In genomic region chr17:29591737-29592624, GRCh38 we compare ENCODE assay signal across 8 cellular contexts. TPM values are rescaled to one million over a fixed set of nuclear protein-coding genes. Genes with fewer than 3 reads are reported as not detected.
DNase-seq lines count a peak whose midpoint lies in the region; ATAC-seq and TF ChIP-seq lines count a peak whose summit lies in the region.

No MANE protein-coding gene starts in this region.

- no peak overlapping the region for H3K18ac ChIP-seq in trophoblast cell (ENCODE audit: low read length)

- no peak overlapping the region for H2AK5ac ChIP-seq in trophoblast cell (ENCODE audit: low read length)

- H3K4me1 Mint-ChIP-seq in activated naive CD8-positive, alpha-beta T cell treated with anti-CD3 and anti-CD28 coated beads, Interleukin-2, amount 50 U/mL, for 24 hours = peaks cover 51% of the 10 kb centered on the region

- no peak overlapping the region for H4K12ac ChIP-seq in trophoblast cell (ENCODE audit: low read depth, low read length)

- no peak overlapping the region for H3K4me3 ChIP-seq in GM12875 (ENCODE audit: low read depth, low read length)
- peak overlapping the region; percentile 56 for H3K4me3 ChIP-seq in trophoblast cell (ENCODE audit: low read depth, low read length)
- peak overlapping the region; percentile 60 for H3K4me3 ChIP-seq in upper lobe of right lung

- intact Hi-C loops in cardiac septum (cut with DNase I) (no loop called here), upper lobe of right lung (cut with DNase I) (no loop called here)

- peak overlapping the region; percentile 89 for H3K4me2 ChIP-seq in trophoblast cell (ENCODE audit: low read length)

- peak overlapping the region; percentile 39 for H4K8ac ChIP-seq in trophoblast cell (ENCODE audit: low read depth, low read length)

- DNase-seq in NCI-H1417 treated with DMSO at 0.1 percent for 48 hours (lab: John Stamatoyannopoulos, UW) = peak; percentile 56
- peak; percentile 47 to 75 for DNase-seq in SW 1271 (lab: John Stamatoyannopoulos, UW)
- peak; percentile 92 for DNase-seq in activated naive CD8-positive, alpha-beta T cell treated with anti-CD3 and anti-CD28 coated beads, Interleukin-2, amount 50 U/mL, for 24 hours
- peak; percentile 93 for DNase-seq in cardiac septum (ENCODE audit: low spot score)
- DNase-seq in trophoblast cell = peak; percentile 69 to 86
- DNase-seq in upper lobe of right lung = peak; percentile 93

- H3K4ac ChIP-seq in trophoblast cell (ENCODE audit: low read depth, low read length) = no peak overlapping the region

- H2BK120ac ChIP-seq in trophoblast cell (ENCODE audit: insufficient read depth, low read length, poor library complexity) = no peak overlapping the region

- H3K27ac ChIP-seq in trophoblast cell (ENCODE audit: low read depth, low read length) (no peak overlapping the region), upper lobe of right lung (peak overlapping the region; percentile 61)

- H3K79me1 ChIP-seq in trophoblast cell (ENCODE audit: low read length) = peaks cover 7% of the 10 kb centered on the region

- H3K4me3 Mint-ChIP-seq in activated naive CD8-positive, alpha-beta T cell treated with anti-CD3 and anti-CD28 coated beads, Interleukin-2, amount 50 U/mL, for 24 hours = peak overlapping the region; percentile 71

- H3K9ac ChIP-seq in trophoblast cell (ENCODE audit: low read length) = no peak overlapping the region

- H3K23ac ChIP-seq in trophoblast cell (ENCODE audit: low read length) = no peak overlapping the region

- H2AFZ ChIP-seq in trophoblast cell (ENCODE audit: insufficient read depth, low read length, poor library complexity) = peak overlapping the region; percentile 48

- peaks cover 9% of the 10 kb centered on the region for H3K79me2 ChIP-seq in trophoblast cell (ENCODE audit: control insufficient read depth, insufficient read depth, low read length, poor library complexity)

- ATAC-seq in activated naive CD8-positive, alpha-beta T cell treated with anti-CD3 and anti-CD28 coated beads, Interleukin-2, amount 50 U/mL, for 24 hours = peak; percentile 42
- ATAC-seq in upper lobe of right lung (peak; percentile 80), HG03439 (IDR thresholded peaks at IDR 0.05; ENCODE audit: unreplicated experiment) (no peak)

- H4K91ac ChIP-seq in trophoblast cell (ENCODE audit: low read depth, low read length) = no peak overlapping the region

- H3K27me3 ChIP-seq in trophoblast cell (ENCODE audit: insufficient read depth, low read length) (peaks cover 9% of the 10 kb centered on the region), upper lobe of right lung (no peaks in the 10 kb centered on the region)

- H2BK12ac ChIP-seq in trophoblast cell (ENCODE audit: low read length) = no peak overlapping the region

- H2BK5ac ChIP-seq in trophoblast cell (ENCODE audit: low read depth, low read length, poor library complexity) = no peak overlapping the region

- peaks cover 2% of the 10 kb centered on the region for H3K36me3 Mint-ChIP-seq in activated naive CD8-positive, alpha-beta T cell treated with anti-CD3 and anti-CD28 coated beads, Interleukin-2, amount 50 U/mL, for 24 hours (ENCODE audit: low read depth)

- no peaks in the 10 kb centered on the region for H3K9me3 Mint-ChIP-seq in activated naive CD8-positive, alpha-beta T cell treated with anti-CD3 and anti-CD28 coated beads, Interleukin-2, amount 50 U/mL, for 24 hours

- H3K4me1 ChIP-seq in trophoblast cell (ENCODE audit: control insufficient read depth in 1 of 2, insufficient read depth in 2 of 2, low read length in 2 of 2) = peaks cover 35 to 37% of the 10 kb centered on the region in 2 experiments
- H3K4me1 ChIP-seq in upper lobe of right lung = peaks cover 52% of the 10 kb centered on the region

- H3K27me3 Mint-ChIP-seq in activated naive CD8-positive, alpha-beta T cell treated with anti-CD3 and anti-CD28 coated beads, Interleukin-2, amount 50 U/mL, for 24 hours = no peaks in the 10 kb centered on the region

- no CpG with 5 or more reads among the region's 27 CpGs for WGBS in trophoblast cell (ENCODE audit: extremely low coverage, insufficient coverage, insufficient read length)

- peak; percentile 99 for TF ChIP-seq CTCF in GM12875 (IDR thresholded peaks at IDR 0.05; ENCODE audit: borderline replicate concordance, insufficient read depth, low read depth, low read length)
- TF ChIP-seq CTCF in upper lobe of right lung (IDR thresholded peaks at IDR 0.05) = peak; percentile 98

- H3K27ac Mint-ChIP-seq in activated naive CD8-positive, alpha-beta T cell treated with anti-CD3 and anti-CD28 coated beads, Interleukin-2, amount 50 U/mL, for 24 hours = peak overlapping the region; percentile 59

- H3K14ac ChIP-seq in trophoblast cell (ENCODE audit: low read length) = no peak overlapping the region

- H3K36me3 ChIP-seq in trophoblast cell (ENCODE audit: control insufficient read depth in 1 of 2, insufficient read depth in 2 of 2, low read length in 2 of 2) = no peaks in the 10 kb centered on the region
- no peaks in the 10 kb centered on the region for H3K36me3 ChIP-seq in upper lobe of right lung

- no peaks in the 10 kb centered on the region for H3K9me3 ChIP-seq in trophoblast cell (ENCODE audit: insufficient read depth, low read depth, low read length)
- H3K9me3 ChIP-seq in upper lobe of right lung = no peaks in the 10 kb centered on the region

RNA-seq across cellular contexts. Expression of gene ANKRD13B, which starts 1.0 kb away (rescaled TPM):
- total RNA-seq in cardiac septum = 8.1 TPM
- 1.6 and 1.9 TPM in 2 replicates for polyA plus RNA-seq in trophoblast cell (2013)
- total RNA-seq in upper lobe of right lung = 6.8 TPM

RNA-seq across cellular contexts. Expression of gene GIT1, which starts 2.5 kb away (rescaled TPM):
- total RNA-seq in cardiac septum (36.2 TPM), upper lobe of right lung (64.8 TPM)
- polyA plus RNA-seq in trophoblast cell (2013) = 33.6 and 35.0 TPM in 2 replicates

RNA-seq across cellular contexts. Expression of gene TP53I13, which starts 23.5 kb away (rescaled TPM):
- total RNA-seq in cardiac septum (31.9 TPM), upper lobe of right lung (51.9 TPM)
- polyA plus RNA-seq in trophoblast cell (2013) = 17.1 and 19.5 TPM in 2 replicates

RNA-seq across cellular contexts. Expression of gene ABHD15, which starts 25.1 kb away (rescaled TPM):
- total RNA-seq in cardiac septum = 5.8 TPM
- polyA plus RNA-seq in trophoblast cell (2013) = 2.3 and 2.8 TPM in 2 replicates
- total RNA-seq in upper lobe of right lung = 10.9 TPM

RNA-seq across cellular contexts. Expression of gene CORO6, which starts 30.7 kb away (rescaled TPM):
- total RNA-seq in cardiac septum = 128 TPM
- 10.5 and 11.5 TPM in 2 replicates for polyA plus RNA-seq in trophoblast cell (2013)
- total RNA-seq in upper lobe of right lung = 7.7 TPM
